9 cellular contexts compared by ENCODE assay signal in genomic region chr17:40791808-40792436, GRCh38. TPM values are rescaled to one million over a fixed set of nuclear protein-coding genes. Genes with fewer than 3 reads are reported as not detected.
A peak's percentile ranks its signal among the peaks of the same experiment; 100 is the strongest.
DNase-seq lines count a peak whose midpoint lies in the region; ATAC-seq and TF ChIP-seq lines count a peak whose summit lies in the region.
"Had no signal": no experiment of that assay in that cellular context is flagged by ENCODE, and none has a peak within 500 bp of the region (broad histone marks: within the 10 kb centered on the region; RNA-seq: fewer than 3 reads in every experiment).

No MANE protein-coding gene starts in this region.

- H3K9me3 Mint-ChIP-seq in activated CD4-positive, alpha-beta memory T cell treated with anti-CD3 and anti-CD28 coated beads, Interleukin-2, amount 10 ng/mL, durations not matched to agents 7 days and 5 days = no peaks in the 10 kb centered on the region
- H3K9me3 Mint-ChIP-seq: activated naive CD4-positive, alpha-beta T cell treated with anti-CD3 and anti-CD28 coated beads, Interleukin-2, amount 50 U/mL, for 24 hours had no signal

- POLR2A ChIA-PET in activated CD4-positive, alpha-beta memory T cell treated with anti-CD3 and anti-CD28 coated beads, Interleukin-2, amount 10 ng/mL, durations not matched to agents 7 days and 5 days (lab: Charles Lee) = no interaction called here

- peak; percentile 75 for TF ChIP-seq CTCF in astrocyte of the spinal cord (IDR thresholded peaks at IDR 0.05; ENCODE audit: low read depth, low read length)

- no peak overlapping the region for H3K4me3 ChIP-seq in astrocyte of the spinal cord (ENCODE audit: low read depth, low read length)

- H3K4me3 Mint-ChIP-seq in activated CD4-positive, alpha-beta memory T cell treated with anti-CD3 and anti-CD28 coated beads, Interleukin-2, amount 10 ng/mL, durations not matched to agents 7 days and 5 days = no peak overlapping the region
- H3K4me3 Mint-ChIP-seq: activated naive CD4-positive, alpha-beta T cell treated with anti-CD3 and anti-CD28 coated beads, Interleukin-2, amount 50 U/mL, for 24 hours had no signal

- in situ Hi-C loops in astrocyte of the spinal cord (cut with HindIII; ENCODE audit: low sequenced_read_pairs) = no loop called here

- peaks cover 33% of the 10 kb centered on the region for H3K27me3 Mint-ChIP-seq in activated CD4-positive, alpha-beta memory T cell treated with anti-CD3 and anti-CD28 coated beads, Interleukin-2, amount 10 ng/mL, durations not matched to agents 7 days and 5 days

- H3K36me3 Mint-ChIP-seq in activated CD4-positive, alpha-beta memory T cell treated with anti-CD3 and anti-CD28 coated beads, Interleukin-2, amount 10 ng/mL, durations not matched to agents 7 days and 5 days (ENCODE audit: low read depth) = no peaks in the 10 kb centered on the region

- CTCF ChIA-PET in activated CD4-positive, alpha-beta memory T cell treated with anti-CD3 and anti-CD28 coated beads, Interleukin-2, amount 10 ng/mL, durations not matched to agents 7 days and 5 days (lab: Charles Lee) = interaction anchor here (0.6 to 0.9 kb wide), 2 partner anchors 12 to 377 kb away, joined by 3 to 5 read pairs; no protein-coding TSS in a partner anchor

- DNase-seq in AG08395 (ENCODE audit: low spot score) (peak; percentile 52), HuH-7 (ENCODE audit: low spot score) (peak; percentile 35), astrocyte of the spinal cord (ENCODE audit: low read depth, low spot score) (peak; percentile 46), kidney tubule cell (ENCODE audit: low spot score) (peak; percentile 56), globus pallidus (ENCODE audit: low spot score) (no peak)
- DNase-seq in activated CD4-positive, alpha-beta memory T cell treated with anti-CD3 and anti-CD28 coated beads, Interleukin-2, amount 10 ng/mL, durations not matched to agents 7 days and 5 days = no peak

- no peaks in the 10 kb centered on the region for H3K4me1 Mint-ChIP-seq in activated CD4-positive, alpha-beta memory T cell treated with anti-CD3 and anti-CD28 coated beads, Interleukin-2, amount 10 ng/mL, durations not matched to agents 7 days and 5 days
- H3K4me1 Mint-ChIP-seq: activated naive CD4-positive, alpha-beta T cell treated with anti-CD3 and anti-CD28 coated beads, Interleukin-2, amount 50 U/mL, for 24 hours had no signal

- H3K27ac Mint-ChIP-seq in activated CD4-positive, alpha-beta memory T cell treated with anti-CD3 and anti-CD28 coated beads, Interleukin-2, amount 10 ng/mL, durations not matched to agents 7 days and 5 days = no peak overlapping the region
- H3K27ac Mint-ChIP-seq: activated naive CD4-positive, alpha-beta T cell treated with anti-CD3 and anti-CD28 coated beads, Interleukin-2, amount 50 U/mL, for 24 hours had no signal

- ATAC-seq in GM18519 (IDR thresholded peaks at IDR 0.05; ENCODE audit: low FRiP score, unreplicated experiment) (no peak), HG02973 (IDR thresholded peaks at IDR 0.05; ENCODE audit: unreplicated experiment) (no peak)

RNA-seq across cellular contexts. Expression of gene KRT28, which starts 7.8 kb away (rescaled TPM):
- total RNA-seq in activated CD4-positive, alpha-beta memory T cell treated with anti-CD3 and anti-CD28 coated beads, Interleukin-2, amount 10 ng/mL, durations not matched to agents 7 days and 5 days = not detected

RNA-seq across cellular contexts. Expression of gene KRT27, which starts 9.6 kb away (rescaled TPM):
- not detected for total RNA-seq in activated CD4-positive, alpha-beta memory T cell treated with anti-CD3 and anti-CD28 coated beads, Interleukin-2, amount 10 ng/mL, durations not matched to agents 7 days and 5 days

RNA-seq across cellular contexts. Expression of gene KRT26, which starts 19.9 kb away (rescaled TPM):
- total RNA-seq in activated CD4-positive, alpha-beta memory T cell treated with anti-CD3 and anti-CD28 coated beads, Interleukin-2, amount 10 ng/mL, durations not matched to agents 7 days and 5 days = not detected

RNA-seq across cellular contexts. Expression of gene KRT10, which starts 30.5 kb away (rescaled TPM):
- 10 to 100 TPM; 20.7 to 22.0 TPM for total RNA-seq in activated CD4-positive, alpha-beta memory T cell treated with anti-CD3 and anti-CD28 coated beads, Interleukin-2, amount 10 ng/mL, durations not matched to agents 7 days and 5 days

RNA-seq across cellular contexts. Expression of gene KRT25, which starts 36.8 kb away (rescaled TPM):
- not detected for total RNA-seq in activated CD4-positive, alpha-beta memory T cell treated with anti-CD3 and anti-CD28 coated beads, Interleukin-2, amount 10 ng/mL, durations not matched to agents 7 days and 5 days

Comparison
In these comparisons a context has a peak if more than half of its experiments do, and no peak if none do; other contexts are left out.
1. DNase-seq: peak in AG08395 (single experiment), HuH-7 (single experiment), astrocyte of the spinal cord (single experiment) and kidney tubule cell (single experiment); none in globus pallidus (single experiment) and activated CD4-positive, alpha-beta memory T cell treated with anti-CD3 and anti-CD28 coated beads, Interleukin-2, amount 10 ng/mL, durations not matched to agents 7 days and 5 days (single experiment).